2 cellular contexts compared by ENCODE assay signal in the genomic region with DNA sequence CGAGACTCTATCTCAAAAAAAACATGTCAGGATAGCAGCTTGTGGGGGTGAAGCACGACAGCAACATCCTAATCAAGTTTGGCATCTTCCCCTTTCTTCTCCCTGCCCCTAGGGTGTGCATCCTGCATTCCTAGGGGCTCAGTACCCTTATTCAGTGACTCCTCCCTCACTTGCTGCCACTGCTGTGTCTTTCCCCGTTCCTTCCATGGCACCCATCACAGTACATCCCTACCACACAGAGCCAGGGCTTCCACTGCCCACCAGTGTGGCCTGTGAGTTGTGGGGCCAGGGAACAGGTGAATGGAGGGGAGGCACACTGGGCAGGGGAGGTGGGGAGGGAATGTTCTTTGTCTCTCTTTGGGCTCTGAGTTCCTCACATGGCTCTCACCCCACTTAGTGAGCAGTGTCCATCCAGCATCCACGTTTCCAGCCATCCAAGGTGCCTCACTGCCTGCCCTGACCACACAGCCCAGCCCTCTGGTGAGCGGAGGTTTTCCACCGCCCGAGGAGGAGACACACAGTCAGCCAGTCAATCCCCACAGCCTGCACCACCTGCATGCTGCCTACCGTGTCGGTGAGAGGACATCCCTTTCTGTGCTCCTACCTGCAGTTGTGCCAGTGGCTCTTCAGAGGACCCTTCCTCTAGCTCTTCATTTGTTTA.
TF ChIP-seq lines count a peak whose summit lies in the region.

No MANE protein-coding gene starts in this region.

TF ChIP-seq in SK-N-SH treated with all-trans-retinoic acid at 6 μM for 48 hours, 23 proteins besides CTCF, POLR2A, EP300 and RAD21:
- TF ChIP-seq CSDC2 (CRISPR knock-in tag; IDR thresholded peaks at IDR 0.05) (no peak), ZNF70 (CRISPR knock-in tag; IDR thresholded peaks at IDR 0.05) (no peak), ZNF565 (CRISPR knock-in tag; conservative IDR thresholded peaks at IDR 0.05; ENCODE audit: low read depth) (no peak), ZFP3 (CRISPR knock-in tag; IDR thresholded peaks at IDR 0.05) (no peak), PPARA (CRISPR knock-in tag; IDR thresholded peaks at IDR 0.05; ENCODE audit: borderline replicate concordance) (no peak), BACH2 (CRISPR knock-in tag; IDR thresholded peaks at IDR 0.05; ENCODE audit: borderline replicate concordance) (no peak), ZFP30 (CRISPR knock-in tag; IDR thresholded peaks at IDR 0.05) (no peak), ZNF8 (CRISPR knock-in tag; IDR thresholded peaks at IDR 0.05) (no peak), CSRNP3 (CRISPR knock-in tag; IDR thresholded peaks at IDR 0.05) (no peak), ARNTL (CRISPR knock-in tag; IDR thresholded peaks at IDR 0.05; ENCODE audit: borderline replicate concordance, low read depth) (no peak), ISL1 (CRISPR knock-in tag; IDR thresholded peaks at IDR 0.05) (no peak), CREB5 (CRISPR knock-in tag; IDR thresholded peaks at IDR 0.05; ENCODE audit: low read depth) (no peak), ZC3H10 (CRISPR knock-in tag; IDR thresholded peaks at IDR 0.05) (no peak), GLIS3 (CRISPR knock-in tag; IDR thresholded peaks at IDR 0.05) (no peak), RARB (CRISPR knock-in tag; IDR thresholded peaks at IDR 0.05) (no peak), TCF4 (CRISPR knock-in tag; IDR thresholded peaks at IDR 0.05; ENCODE audit: borderline replicate concordance) (no peak), OSR1 (CRISPR knock-in tag; IDR thresholded peaks at IDR 0.05) (no peak)
- TF ChIP-seq, protein P1, sequence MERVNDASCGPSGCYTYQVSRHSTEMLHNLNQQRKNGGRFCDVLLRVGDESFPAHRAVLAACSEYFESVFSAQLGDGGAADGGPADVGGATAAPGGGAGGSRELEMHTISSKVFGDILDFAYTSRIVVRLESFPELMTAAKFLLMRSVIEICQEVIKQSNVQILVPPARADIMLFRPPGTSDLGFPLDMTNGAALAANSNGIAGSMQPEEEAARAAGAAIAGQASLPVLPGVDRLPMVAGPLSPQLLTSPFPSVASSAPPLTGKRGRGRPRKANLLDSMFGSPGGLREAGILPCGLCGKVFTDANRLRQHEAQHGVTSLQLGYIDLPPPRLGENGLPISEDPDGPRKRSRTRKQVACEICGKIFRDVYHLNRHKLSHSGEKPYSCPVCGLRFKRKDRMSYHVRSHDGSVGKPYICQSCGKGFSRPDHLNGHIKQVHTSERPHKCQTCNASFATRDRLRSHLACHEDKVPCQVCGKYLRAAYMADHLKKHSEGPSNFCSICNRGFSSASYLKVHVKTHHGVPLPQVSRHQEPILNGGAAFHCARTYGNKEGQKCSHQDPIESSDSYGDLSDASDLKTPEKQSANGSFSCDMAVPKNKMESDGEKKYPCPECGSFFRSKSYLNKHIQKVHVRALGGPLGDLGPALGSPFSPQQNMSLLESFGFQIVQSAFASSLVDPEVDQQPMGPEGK (CRISPR knock-in tag; IDR thresholded peaks at IDR 0.05; ENCODE audit: borderline replicate concordance), result no peak

TF ChIP-seq in HepG2, 621 proteins besides CTCF, POLR2A, EP300 and RAD21:
- TF ChIP-seq ZNF564 (CRISPR knock-in tag; IDR thresholded peaks at IDR 0.05), result no peak
- TF ChIP-seq NCOA1 (CRISPR knock-in tag; IDR thresholded peaks at IDR 0.05), result no peak
- 0 out of 2 replicates have a peak, but pooled peaks have one; percentile 17 for TF ChIP-seq POLR2AphosphoS2 (IDR thresholded peaks at IDR 0.05; ENCODE audit: low read depth, low read length)
- peak; percentile 47 for TF ChIP-seq RBM22 (optimal IDR thresholded peaks at IDR 0.05; ENCODE audit: low read length)
- TF ChIP-seq AGO2 (optimal IDR thresholded peaks at IDR 0.05; ENCODE audit: low read depth, low read length), result peak; percentile 60
